In the genomic region with DNA sequence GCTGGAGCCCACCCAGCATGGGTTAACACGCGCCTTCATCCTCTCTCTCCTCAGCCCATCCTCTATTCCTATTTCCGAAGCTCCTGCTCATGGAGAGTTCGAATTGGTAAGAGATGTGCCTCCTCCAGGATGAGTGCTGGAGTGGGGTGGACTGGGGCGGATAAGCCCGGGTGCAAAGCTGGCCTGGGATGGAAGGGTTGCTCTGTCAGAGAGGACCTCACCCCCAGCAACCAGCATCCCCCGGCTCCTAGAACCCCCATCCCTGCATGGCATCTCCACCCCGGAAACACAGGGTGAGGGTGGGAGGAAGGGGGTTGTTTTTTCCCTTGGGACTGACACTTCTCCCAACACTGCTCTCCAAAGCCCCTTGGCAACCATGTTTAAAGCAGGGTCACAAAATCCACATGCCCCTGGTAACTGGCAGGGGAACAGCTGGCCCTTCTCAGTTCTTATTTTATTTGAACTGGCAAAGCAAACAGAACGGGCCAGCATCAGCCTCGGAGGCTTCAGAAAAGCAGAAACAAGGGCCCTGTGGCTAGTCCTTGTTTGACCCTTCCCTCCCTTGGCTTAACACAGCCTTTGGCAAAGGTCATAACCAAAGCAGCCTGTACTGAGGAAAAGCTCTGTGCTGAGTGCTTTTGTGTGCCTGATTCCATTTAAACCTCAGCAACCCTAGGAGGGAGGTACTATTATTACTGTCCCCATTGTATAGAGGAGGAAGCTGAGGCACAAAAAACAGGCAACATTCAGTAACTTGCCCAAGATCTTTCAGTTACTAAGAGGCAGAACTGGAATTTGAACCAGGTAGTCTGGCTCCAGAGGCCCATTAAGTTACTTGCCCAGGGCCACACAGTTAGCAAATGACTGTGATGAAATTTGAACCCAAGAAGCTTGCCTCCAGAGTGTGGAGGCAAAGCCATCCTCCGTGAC, we compare ENCODE assay signal across 23 cellular contexts. TPM values are rescaled to one million over a fixed set of nuclear protein-coding genes. Genes with fewer than 3 reads are reported as not detected.
DNase-seq lines count a peak whose midpoint lies in the region; ATAC-seq and TF ChIP-seq lines count a peak whose summit lies in the region.
"Had no signal": no experiment of that assay in that cellular context is flagged by ENCODE, and none has a peak within 500 bp of the region (broad histone marks: within the 10 kb centered on the region; RNA-seq: fewer than 3 reads in every experiment).

No MANE protein-coding gene starts in this region.

- H3K4me3 Mint-ChIP-seq in stimulated activated naive CD8-positive, alpha-beta T cell treated with anti-CD3 and anti-CD28 coated beads, Interleukin-15, amount 100 ng/mL, for 72 hours = no peak overlapping the region
- H3K4me3 Mint-ChIP-seq: CD14-positive monocyte, GM23338 had no signal

- H3K27ac Mint-ChIP-seq in stimulated activated naive CD8-positive, alpha-beta T cell treated with anti-CD3 and anti-CD28 coated beads, Interleukin-15, amount 100 ng/mL, for 72 hours = no peak overlapping the region

- H3K9ac ChIP-seq in NT2/D1 (ENCODE audit: insufficient read length, low read depth) = peak overlapping the region; percentile 6
- H3K9ac ChIP-seq in liver (ENCODE audit: low read depth in 1 of 2, low read length in 2 of 2) = peak overlapping the region; percentile 33 to 43
- H3K9ac ChIP-seq: KMS-11 had no signal

- H3K27me3 ChIP-seq in NT2/D1 (ENCODE audit: insufficient read depth, insufficient read length) (no peaks in the 10 kb centered on the region), liver (ENCODE audit: control insufficient read depth in 4 of 4, insufficient read depth in 4 of 4, low read length in 3 of 4) (no peaks in the 10 kb centered on the region)

- H3K9me3 Mint-ChIP-seq in stimulated activated naive CD8-positive, alpha-beta T cell treated with anti-CD3 and anti-CD28 coated beads, Interleukin-15, amount 100 ng/mL, for 72 hours = no peaks in the 10 kb centered on the region
- H3K9me3 Mint-ChIP-seq: CD14-positive monocyte, GM23338 had no signal

- 45% methylated on average over 11 of the region's 11 CpGs for WGBS in liver

- peak; percentile 59 for DNase-seq in ELF-1 (ENCODE audit: low read depth, low spot score)
- no peak for DNase-seq in NT2/D1 (ENCODE audit: low read depth, low spot score)
- no peak for DNase-seq in SW 1271 (lab: John Stamatoyannopoulos, UW)
- DNase-seq in stimulated activated naive CD8-positive, alpha-beta T cell treated with anti-CD3 and anti-CD28 coated beads, Interleukin-15, amount 100 ng/mL, for 72 hours = no peak
- DNase-seq: GF-D8, MV-4-11, NCI-H1417 treated with DMSO at 0.1 percent for 48 hours, NCI-H1930, NCI-H446, NCI-H774, PC-9, T-helper 2 cell had no signal

- no peak for TF ChIP-seq RAD21 in liver (IDR thresholded peaks at IDR 0.05)

- H3K36me3 ChIP-seq in NT2/D1 (ENCODE audit: insufficient read depth, insufficient read length, low read length) (no peaks in the 10 kb centered on the region), liver (ENCODE audit: control insufficient read depth in 4 of 4, insufficient read depth in 3 of 4, low read depth in 1 of 4, low read length in 3 of 4) (peaks cover 0 to 8% (median 0%) of the 10 kb centered on the region in 4 donors)

- TF ChIP-seq CTCF in 22Rv1 (IDR thresholded peaks at IDR 0.05) = no peak
- no peak for TF ChIP-seq CTCF in liver (IDR thresholded peaks at IDR 0.05; ENCODE audit: low read depth, low read length, missing input control)

- no peaks in the 10 kb centered on the region for H3K27me3 Mint-ChIP-seq in stimulated activated naive CD8-positive, alpha-beta T cell treated with anti-CD3 and anti-CD28 coated beads, Interleukin-15, amount 100 ng/mL, for 72 hours

- peak overlapping the region; percentile 39 for H3K27ac ChIP-seq in 22Rv1
- H3K27ac ChIP-seq in liver (ENCODE audit: low read depth in 1 of 2, low read length in 2 of 2) = peak overlapping the region; percentile 62 to 71
- H3K27ac ChIP-seq: KMS-11, PC-9, RWPE1 had no signal

- H3K4me1 ChIP-seq in NT2/D1 (ENCODE audit: insufficient read depth, insufficient read length) (peaks cover 8% of the 10 kb centered on the region), liver (ENCODE audit: control insufficient read depth in 4 of 4, insufficient read depth in 4 of 4, low read length in 3 of 4) (peaks cover 6 to 43% (median 34%) of the 10 kb centered on the region in 4 donors)

- H3K9me3 ChIP-seq in NT2/D1 (ENCODE audit: insufficient read depth, low read length) = no peaks in the 10 kb centered on the region
- H3K9me3 ChIP-seq in liver (ENCODE audit: control insufficient read depth in 4 of 4, low read length in 3 of 4) = no peaks in the 10 kb centered on the region

- H3K4me3 ChIP-seq in NT2/D1 (ENCODE audit: insufficient read length, low read depth) (no peak overlapping the region), liver (ENCODE audit: low read depth in 1 of 3, low read length in 3 of 3) (peak overlapping the region in 2 of 3 donors; percentile 50 to 58)
- H3K4me3 ChIP-seq: GM23338, PC-9 had no signal

- H3K4me1 Mint-ChIP-seq in stimulated activated naive CD8-positive, alpha-beta T cell treated with anti-CD3 and anti-CD28 coated beads, Interleukin-15, amount 100 ng/mL, for 72 hours = peaks cover 14% of the 10 kb centered on the region

- ATAC-seq in HG02623 (IDR thresholded peaks at IDR 0.05; ENCODE audit: unreplicated experiment) (no peak), GM18517 (IDR thresholded peaks at IDR 0.05; ENCODE audit: unreplicated experiment) (no peak)
- ATAC-seq in stimulated activated naive CD8-positive, alpha-beta T cell treated with anti-CD3 and anti-CD28 coated beads, Interleukin-15, amount 100 ng/mL, for 72 hours = no peak

TF ChIP-seq in liver, 16 proteins besides CTCF, POLR2A, EP300 and RAD21 (continues in another document):
- TF ChIP-seq RXRA (IDR thresholded peaks at IDR 0.05) = peak; percentile 70 to 79
- TF ChIP-seq HNF4G (IDR thresholded peaks at IDR 0.05) = no peak
- TF ChIP-seq JUND (IDR thresholded peaks at IDR 0.05) = no peak
- peak; percentile 75 for TF ChIP-seq SP1 (IDR thresholded peaks at IDR 0.05)
- no peak for TF ChIP-seq EGR1 (IDR thresholded peaks at IDR 0.05; ENCODE audit: low read depth in 2 of 2)
- TF ChIP-seq, protein P1, sequence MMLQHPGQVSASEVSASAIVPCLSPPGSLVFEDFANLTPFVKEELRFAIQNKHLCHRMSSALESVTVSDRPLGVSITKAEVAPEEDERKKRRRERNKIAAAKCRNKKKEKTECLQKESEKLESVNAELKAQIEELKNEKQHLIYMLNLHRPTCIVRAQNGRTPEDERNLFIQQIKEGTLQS (IDR thresholded peaks at IDR 0.05) = no peak
- peak in 1 of 2 donors; percentile 28 for TF ChIP-seq HNF4A (conservative IDR thresholded peaks at IDR 0.05)
- TF ChIP-seq, protein P2, sequence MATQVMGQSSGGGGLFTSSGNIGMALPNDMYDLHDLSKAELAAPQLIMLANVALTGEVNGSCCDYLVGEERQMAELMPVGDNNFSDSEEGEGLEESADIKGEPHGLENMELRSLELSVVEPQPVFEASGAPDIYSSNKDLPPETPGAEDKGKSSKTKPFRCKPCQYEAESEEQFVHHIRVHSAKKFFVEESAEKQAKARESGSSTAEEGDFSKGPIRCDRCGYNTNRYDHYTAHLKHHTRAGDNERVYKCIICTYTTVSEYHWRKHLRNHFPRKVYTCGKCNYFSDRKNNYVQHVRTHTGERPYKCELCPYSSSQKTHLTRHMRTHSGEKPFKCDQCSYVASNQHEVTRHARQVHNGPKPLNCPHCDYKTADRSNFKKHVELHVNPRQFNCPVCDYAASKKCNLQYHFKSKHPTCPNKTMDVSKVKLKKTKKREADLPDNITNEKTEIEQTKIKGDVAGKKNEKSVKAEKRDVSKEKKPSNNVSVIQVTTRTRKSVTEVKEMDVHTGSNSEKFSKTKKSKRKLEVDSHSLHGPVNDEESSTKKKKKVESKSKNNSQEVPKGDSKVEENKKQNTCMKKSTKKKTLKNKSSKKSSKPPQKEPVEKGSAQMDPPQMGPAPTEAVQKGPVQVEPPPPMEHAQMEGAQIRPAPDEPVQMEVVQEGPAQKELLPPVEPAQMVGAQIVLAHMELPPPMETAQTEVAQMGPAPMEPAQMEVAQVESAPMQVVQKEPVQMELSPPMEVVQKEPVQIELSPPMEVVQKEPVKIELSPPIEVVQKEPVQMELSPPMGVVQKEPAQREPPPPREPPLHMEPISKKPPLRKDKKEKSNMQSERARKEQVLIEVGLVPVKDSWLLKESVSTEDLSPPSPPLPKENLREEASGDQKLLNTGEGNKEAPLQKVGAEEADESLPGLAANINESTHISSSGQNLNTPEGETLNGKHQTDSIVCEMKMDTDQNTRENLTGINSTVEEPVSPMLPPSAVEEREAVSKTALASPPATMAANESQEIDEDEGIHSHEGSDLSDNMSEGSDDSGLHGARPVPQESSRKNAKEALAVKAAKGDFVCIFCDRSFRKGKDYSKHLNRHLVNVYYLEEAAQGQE (IDR thresholded peaks at IDR 0.05) = peak; percentile 27
- TF ChIP-seq YY1 (IDR thresholded peaks at IDR 0.05) = no peak
- no peak for TF ChIP-seq FOXA1 (IDR thresholded peaks at IDR 0.05)
- peak; percentile 28 for TF ChIP-seq TAF1 (conservative IDR thresholded peaks at IDR 0.05)
- no peak for TF ChIP-seq FOXA2 (IDR thresholded peaks at IDR 0.05)
- no peak for TF ChIP-seq GABPA (IDR thresholded peaks at IDR 0.05 in 1 of 2, conservative IDR thresholded peaks at IDR 0.05 in 1 of 2)
- no peak for TF ChIP-seq ZBTB33 (IDR thresholded peaks at IDR 0.05)

RNA-seq across cellular contexts. Expression of gene GSTZ1, which starts 4.2 kb away (rescaled TPM):
- total RNA-seq in liver = 100 to 1,000 TPM in 1 of 2 donors, 10 to 100 TPM in 1; 14.9 to 183 TPM
- 10 to 100 TPM; 52.0 to 70.4 TPM for polyA plus RNA-seq in liver

RNA-seq across cellular contexts. Expression of gene POMT2, which starts 4.4 kb away (rescaled TPM):
- 10 to 100 TPM in 1 of 2 donors, 1 to 10 TPM in 1; 5.3 to 13.1 TPM for total RNA-seq in liver
- polyA plus RNA-seq in liver = 1 to 10 TPM; 4.8 to 5.2 TPM

RNA-seq across cellular contexts. Expression of gene TMED8, which starts 51.8 kb away (rescaled TPM):
- 1 to 10 TPM; 6.9 TPM for total RNA-seq in liver
- 1 to 10 TPM; 1.3 to 1.6 TPM for polyA plus RNA-seq in liver

RNA-seq across cellular contexts. Expression of gene SAMD15, which starts 52.1 kb away (rescaled TPM):
- total RNA-seq in liver = under 1 TPM; 0.19 to 0.50 TPM
- under 1 TPM in 1 of 2 donors, not detected in 1; 0.10 TPM for polyA plus RNA-seq in liver

RNA-seq across cellular contexts. Expression of gene NGB, which starts 54.1 kb away (rescaled TPM):
- not detected for total RNA-seq in liver
- not detected for polyA plus RNA-seq in liver
- total RNA-seq: Daoy, PC-9, SK-MEL-5 had no signal
- polyA plus RNA-seq: AG04450, CD14-positive monocyte had no signal
